In the genomic region with DNA sequence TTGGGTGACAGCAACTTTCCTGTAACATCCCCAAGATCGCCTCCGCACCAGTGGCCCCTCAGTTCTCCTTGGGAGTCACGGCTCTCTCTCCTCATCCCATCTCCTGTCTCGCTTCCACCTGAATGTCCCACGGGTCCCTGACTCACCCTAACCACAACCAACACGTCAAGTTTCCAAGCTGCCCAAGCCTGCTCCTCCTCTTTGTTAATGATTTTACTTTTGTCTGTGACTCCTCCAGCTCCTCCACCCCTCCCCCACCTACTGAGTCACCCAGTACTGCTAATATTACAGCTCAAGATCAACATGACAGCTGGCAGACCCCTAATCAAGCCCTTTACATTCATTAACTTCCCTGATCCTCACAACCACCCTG, we compare ENCODE assay signal across 8 cellular contexts. TPM values are rescaled to one million over a fixed set of nuclear protein-coding genes. Genes with fewer than 3 reads are reported as not detected.
DNase-seq lines count a peak whose midpoint lies in the region; ATAC-seq and TF ChIP-seq lines count a peak whose summit lies in the region.

No MANE protein-coding gene starts in this region.

- peaks cover 12% of the 10 kb centered on the region for H3K36me3 ChIP-seq in A673 (ENCODE audit: insufficient read depth, low read length, poor library complexity, severe bottlenecking)
- H3K36me3 ChIP-seq in liver (ENCODE audit: control insufficient read depth in 4 of 4, insufficient read depth in 3 of 4, low read depth in 1 of 4, low read length in 3 of 4) = peaks cover 7 to 21% (median 19%) of the 10 kb centered on the region in 4 donors

- H3K36me3 Mint-ChIP-seq in activated T-helper 1 cell treated with anti-CD3 and anti-CD28 coated beads, Interleukin-12 subunit alpha, Interleukin-12 subunit beta, Interleukin-2, Interleukin-4 antibody, amounts not matched to agents 30 ng/mL and 10 ng/mL and 1 ng/mL, durations not matched to agents 14 hours and 24 hours and 36 hours (ENCODE audit: low read depth) = peaks cover 45% of the 10 kb centered on the region

- no peak overlapping the region for H3K4me3 ChIP-seq in A673 (ENCODE audit: low read depth, low read length, poor library complexity, severe bottlenecking)
- H3K4me3 ChIP-seq in liver (ENCODE audit: low read depth in 1 of 3, low read length in 3 of 3) = no peak overlapping the region

- intact Hi-C loops in A673 (cut with micrococcal nuclease; ENCODE audit: unreplicated experiment) = loop anchor here (10.0 kb wide), 1 partner anchor 512 kb away; no protein-coding TSS in a partner anchor
- intact Hi-C loops in activated T-helper 1 cell treated with anti-CD3 and anti-CD28 coated beads, Interleukin-12 subunit alpha, Interleukin-12 subunit beta, Interleukin-2, Interleukin-4 antibody, amounts not matched to agents 30 ng/mL and 10 ng/mL and 1 ng/mL, durations not matched to agents 14 hours and 24 hours and 36 hours (cut with micrococcal nuclease) = no loop called here

- H3K9ac ChIP-seq in liver (ENCODE audit: low read depth in 1 of 2, low read length in 2 of 2) = no peak overlapping the region

- DNase-seq in A673 (ENCODE audit: low spot score) (no peak), HT1080 (ENCODE audit: low read depth) (peak; percentile 100), anterior cingulate cortex (lab: John Stamatoyannopoulos, UW) (no peak), NCI-H1417 treated with DMSO at 0.1 percent for 48 hours (lab: John Stamatoyannopoulos, UW) (no peak), NCI-H1092 treated with DMSO at 0.1 percent for 48 hours (lab: John Stamatoyannopoulos, UW) (no peak)
- no peak for DNase-seq in activated T-helper 1 cell treated with anti-CD3 and anti-CD28 coated beads, Interleukin-12 subunit alpha, Interleukin-12 subunit beta, Interleukin-2, Interleukin-4 antibody, amounts not matched to agents 30 ng/mL and 10 ng/mL and 1 ng/mL, durations not matched to agents 14 hours and 24 hours and 36 hours (ENCODE audit: low spot score)

- H3K27me3 Mint-ChIP-seq in activated T-helper 1 cell treated with anti-CD3 and anti-CD28 coated beads, Interleukin-12 subunit alpha, Interleukin-12 subunit beta, Interleukin-2, Interleukin-4 antibody, amounts not matched to agents 30 ng/mL and 10 ng/mL and 1 ng/mL, durations not matched to agents 14 hours and 24 hours and 36 hours (ENCODE audit: insufficient read depth) = no peaks in the 10 kb centered on the region

- no peak overlapping the region for H3K4me3 Mint-ChIP-seq in activated T-helper 1 cell treated with anti-CD3 and anti-CD28 coated beads, Interleukin-12 subunit alpha, Interleukin-12 subunit beta, Interleukin-2, Interleukin-4 antibody, amounts not matched to agents 30 ng/mL and 10 ng/mL and 1 ng/mL, durations not matched to agents 14 hours and 24 hours and 36 hours

- H3K9me3 ChIP-seq in A673 (ENCODE audit: low read depth, low read length, poor library complexity, severe bottlenecking) (no peaks in the 10 kb centered on the region), liver (ENCODE audit: control insufficient read depth in 4 of 4, low read length in 3 of 4) (no peaks in the 10 kb centered on the region)

- no TSS peak for BruUV-seq in A673 (replicated peaks; lab: Mats Ljungman, UMichigan)

- no peak for TF ChIP-seq RAD21 in liver (IDR thresholded peaks at IDR 0.05)

- H3K4me1 ChIP-seq in A673 (ENCODE audit: insufficient read depth, low read length, poor library complexity, severe bottlenecking) (peaks cover 44% of the 10 kb centered on the region), liver (ENCODE audit: control insufficient read depth in 4 of 4, insufficient read depth in 4 of 4, low read length in 3 of 4) (peaks cover 0 to 14% (median 6%) of the 10 kb centered on the region in 4 donors)

- peak overlapping the region; percentile 77 for H3K27ac Mint-ChIP-seq in activated T-helper 1 cell treated with anti-CD3 and anti-CD28 coated beads, Interleukin-12 subunit alpha, Interleukin-12 subunit beta, Interleukin-2, Interleukin-4 antibody, amounts not matched to agents 30 ng/mL and 10 ng/mL and 1 ng/mL, durations not matched to agents 14 hours and 24 hours and 36 hours

- H3K27ac ChIP-seq in A673 (ENCODE audit: low read depth, low read length, poor library complexity, severe bottlenecking) (peak overlapping the region; percentile 60), liver (ENCODE audit: low read depth in 1 of 2, low read length in 2 of 2) (peak overlapping the region; percentile 14 to 45)

- CTCF ChIA-PET in A673 (lab: Charles Lee) = no interaction called here

- no peaks in the 10 kb centered on the region for H3K9me3 Mint-ChIP-seq in activated T-helper 1 cell treated with anti-CD3 and anti-CD28 coated beads, Interleukin-12 subunit alpha, Interleukin-12 subunit beta, Interleukin-2, Interleukin-4 antibody, amounts not matched to agents 30 ng/mL and 10 ng/mL and 1 ng/mL, durations not matched to agents 14 hours and 24 hours and 36 hours

- H3K27me3 ChIP-seq in A673 (replicated peaks; ENCODE audit: insufficient read depth, low read depth, low read length, poor library complexity) (no peaks in the 10 kb centered on the region), liver (ENCODE audit: control insufficient read depth in 4 of 4, insufficient read depth in 4 of 4, low read length in 3 of 4) (no peaks in the 10 kb centered on the region)

- H3K4me1 Mint-ChIP-seq in activated T-helper 1 cell treated with anti-CD3 and anti-CD28 coated beads, Interleukin-12 subunit alpha, Interleukin-12 subunit beta, Interleukin-2, Interleukin-4 antibody, amounts not matched to agents 30 ng/mL and 10 ng/mL and 1 ng/mL, durations not matched to agents 14 hours and 24 hours and 36 hours (ENCODE audit: low read depth) = peaks cover 13% of the 10 kb centered on the region

- POLR2A ChIA-PET in A673 (lab: Charles Lee; ENCODE audit: low non-redundant PET) = no interaction called here

- 79% methylated on average over 6 of the region's 6 CpGs for WGBS in liver

- ATAC-seq in GM18907 (IDR thresholded peaks at IDR 0.05; ENCODE audit: unreplicated experiment) = no peak

- TF ChIP-seq CTCF in A673 (conservative IDR thresholded peaks at IDR 0.05; ENCODE audit: low read depth, low read length) (no peak), liver (IDR thresholded peaks at IDR 0.05; ENCODE audit: low read depth, low read length, missing input control) (no peak)

TF ChIP-seq in liver, 16 proteins besides CTCF, POLR2A, EP300 and RAD21:
- no peak for TF ChIP-seq NR2F2 (IDR thresholded peaks at IDR 0.05)
- TF ChIP-seq, protein P1, sequence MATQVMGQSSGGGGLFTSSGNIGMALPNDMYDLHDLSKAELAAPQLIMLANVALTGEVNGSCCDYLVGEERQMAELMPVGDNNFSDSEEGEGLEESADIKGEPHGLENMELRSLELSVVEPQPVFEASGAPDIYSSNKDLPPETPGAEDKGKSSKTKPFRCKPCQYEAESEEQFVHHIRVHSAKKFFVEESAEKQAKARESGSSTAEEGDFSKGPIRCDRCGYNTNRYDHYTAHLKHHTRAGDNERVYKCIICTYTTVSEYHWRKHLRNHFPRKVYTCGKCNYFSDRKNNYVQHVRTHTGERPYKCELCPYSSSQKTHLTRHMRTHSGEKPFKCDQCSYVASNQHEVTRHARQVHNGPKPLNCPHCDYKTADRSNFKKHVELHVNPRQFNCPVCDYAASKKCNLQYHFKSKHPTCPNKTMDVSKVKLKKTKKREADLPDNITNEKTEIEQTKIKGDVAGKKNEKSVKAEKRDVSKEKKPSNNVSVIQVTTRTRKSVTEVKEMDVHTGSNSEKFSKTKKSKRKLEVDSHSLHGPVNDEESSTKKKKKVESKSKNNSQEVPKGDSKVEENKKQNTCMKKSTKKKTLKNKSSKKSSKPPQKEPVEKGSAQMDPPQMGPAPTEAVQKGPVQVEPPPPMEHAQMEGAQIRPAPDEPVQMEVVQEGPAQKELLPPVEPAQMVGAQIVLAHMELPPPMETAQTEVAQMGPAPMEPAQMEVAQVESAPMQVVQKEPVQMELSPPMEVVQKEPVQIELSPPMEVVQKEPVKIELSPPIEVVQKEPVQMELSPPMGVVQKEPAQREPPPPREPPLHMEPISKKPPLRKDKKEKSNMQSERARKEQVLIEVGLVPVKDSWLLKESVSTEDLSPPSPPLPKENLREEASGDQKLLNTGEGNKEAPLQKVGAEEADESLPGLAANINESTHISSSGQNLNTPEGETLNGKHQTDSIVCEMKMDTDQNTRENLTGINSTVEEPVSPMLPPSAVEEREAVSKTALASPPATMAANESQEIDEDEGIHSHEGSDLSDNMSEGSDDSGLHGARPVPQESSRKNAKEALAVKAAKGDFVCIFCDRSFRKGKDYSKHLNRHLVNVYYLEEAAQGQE (IDR thresholded peaks at IDR 0.05) = no peak
- TF ChIP-seq RXRA (IDR thresholded peaks at IDR 0.05) = no peak

RNA-seq across cellular contexts. Expression of a gene that starts 39.3 kb away (rescaled TPM):
- total RNA-seq in A673 (2021) (57.6 and 62.1 TPM in 2 replicates), liver (100 to 1,000 TPM in 1 of 2 donors, 10 to 100 TPM in 1; 49.4 to 140 TPM)
- 24.1 and 29.6 TPM in 2 replicates for total RNA-seq in HT1080 (2014; rRNA removed; shearing (Covaris generic))
- 14.6 and 15.5 TPM in 2 replicates for polyA plus RNA-seq in HT1080 (2015; cell fraction: cytosol; rRNA removed)
- 22.4 and 27.9 TPM in 2 replicates for polyA plus RNA-seq in HT1080 (2015; cell fraction: nucleus; rRNA removed)
- 120 and 126 TPM in 2 replicates for total RNA-seq in activated T-helper 1 cell treated with anti-CD3 and anti-CD28 coated beads, Interleukin-12 subunit alpha, Interleukin-12 subunit beta, Interleukin-2, Interleukin-4 antibody, amounts not matched to agents 30 ng/mL and 10 ng/mL and 1 ng/mL, durations not matched to agents 14 hours and 24 hours and 36 hours
- polyA plus RNA-seq in liver = 100 to 1,000 TPM; 213 to 268 TPM
